In the genomic region with DNA sequence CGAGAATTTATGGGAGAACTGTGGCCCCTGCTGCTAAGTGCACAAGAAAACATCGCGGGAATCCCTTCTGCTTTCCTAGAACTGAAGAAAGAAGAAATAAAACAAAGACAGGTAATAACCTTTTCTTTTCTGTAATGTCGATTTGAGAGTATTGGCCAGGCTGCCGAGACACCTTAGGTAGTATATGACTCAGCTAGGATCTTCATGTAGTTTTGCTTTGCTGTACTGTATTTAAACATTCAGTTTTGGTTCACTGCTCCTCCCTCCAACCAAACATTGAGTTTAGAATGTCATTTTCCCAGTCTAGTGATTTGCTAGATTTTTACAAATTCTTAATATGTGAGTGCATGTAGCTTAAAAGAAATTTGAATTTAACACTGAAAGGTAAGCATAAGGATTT, we compare ENCODE assay signal across 26 cellular contexts. TPM values are rescaled to one million over a fixed set of nuclear protein-coding genes. Genes with fewer than 3 reads are reported as not detected.
DNase-seq lines count a peak whose midpoint lies in the region; ATAC-seq, FAIRE-seq and TF ChIP-seq lines count a peak whose summit lies in the region.
"Had no signal": no experiment of that assay in that cellular context is flagged by ENCODE, and none has a peak within 500 bp of the region (broad histone marks: within the 10 kb centered on the region; RNA-seq: fewer than 3 reads in every experiment).

No MANE protein-coding gene starts in this region.

- FAIRE-seq in GM12878 (lab: Jason Lieb, UNC) = no peak
- FAIRE-seq: A549, HepG2 had no signal

- POLR2A ChIA-PET in activated CD4-positive, alpha-beta memory T cell treated with anti-CD3 and anti-CD28 coated beads for 36 hours (lab: Charles Lee) = no interaction called here
- POLR2A ChIA-PET in GM12878 (lab: Charles Lee) = interaction anchor here (0.6 kb wide), 1 partner anchor 120 kb away, joined by 6 read pairs; no protein-coding TSS in a partner anchor

- TF ChIP-seq POLR2A in GM12878 (IDR thresholded peaks at IDR 0.05; ENCODE audit: low read depth, low read length) = no peak

- no peak for TF ChIP-seq CTCF in GM12878 (IDR thresholded peaks at IDR 0.05 in 2 of 3, conservative IDR thresholded peaks at IDR 0.05 in 1 of 3; ENCODE audit: control insufficient read depth in 2 of 3, extremely low read depth in 1 of 3, insufficient read depth in 1 of 3, low read depth in 3 of 3, low read length in 3 of 3)
- TF ChIP-seq CTCF in type B pancreatic cell (conservative IDR thresholded peaks at IDR 0.05) = no peak

- TF ChIP-seq EP300 in GM12878 (IDR thresholded peaks at IDR 0.05; ENCODE audit: borderline replicate concordance in 1 of 2, control insufficient read depth in 1 of 2, low read depth in 2 of 2, low read length in 2 of 2) = no peak

- peaks cover 72% of the 10 kb centered on the region for H3K4me1 Mint-ChIP-seq in activated T-cell treated with anti-CD3 and anti-CD28 coated beads, Interleukin-2, amount 50 U/mL, for 72 hours (ENCODE audit: low read depth)
- H3K4me1 Mint-ChIP-seq in activated CD4-positive, alpha-beta memory T cell treated with anti-CD3 and anti-CD28 coated beads for 36 hours (ENCODE audit: low read depth) = peaks cover 58% of the 10 kb centered on the region
- H3K4me1 Mint-ChIP-seq in type B pancreatic cell (ENCODE audit: unreplicated experiment) = peaks cover 15% of the 10 kb centered on the region

- BruUV-seq in GM12878 (replicated peaks; lab: Mats Ljungman, UMichigan) = no TSS peak

- H3K4me1 ChIP-seq in GM12878 (ENCODE audit: control insufficient read depth, insufficient read depth, low read length) = peaks cover 7% of the 10 kb centered on the region; the same call in 1 of the 2 replicates
- H3K4me1 ChIP-seq: SJCRH30 had no signal

- no peak overlapping the region for H2AFZ ChIP-seq in GM12878 (ENCODE audit: control insufficient read depth, low read depth, low read length)
- H2AFZ ChIP-seq: GM23248 had no signal

- no peaks in the 10 kb centered on the region for H3K27me3 Mint-ChIP-seq in activated T-cell treated with anti-CD3 and anti-CD28 coated beads, Interleukin-2, amount 50 U/mL, for 72 hours (ENCODE audit: low read depth)
- no peaks in the 10 kb centered on the region for H3K27me3 Mint-ChIP-seq in activated CD4-positive, alpha-beta memory T cell treated with anti-CD3 and anti-CD28 coated beads for 36 hours
- H3K27me3 Mint-ChIP-seq in type B pancreatic cell = no peaks in the 10 kb centered on the region
- H3K27me3 Mint-ChIP-seq: CD4-positive, alpha-beta memory T cell had no signal

- peak overlapping the region; percentile 81 for H3K27ac Mint-ChIP-seq in activated T-cell treated with anti-CD3 and anti-CD28 coated beads, Interleukin-2, amount 50 U/mL, for 72 hours
- H3K27ac Mint-ChIP-seq in activated CD4-positive, alpha-beta memory T cell treated with anti-CD3 and anti-CD28 coated beads for 36 hours = peak overlapping the region; percentile 7
- H3K27ac Mint-ChIP-seq in type B pancreatic cell = peak overlapping the region; percentile 25

- H3K4me3 Mint-ChIP-seq in activated T-cell treated with anti-CD3 and anti-CD28 coated beads, Interleukin-2, amount 50 U/mL, for 72 hours = peak overlapping the region in 1 of 2 donors; percentile 39
- no peak overlapping the region for H3K4me3 Mint-ChIP-seq in activated CD4-positive, alpha-beta memory T cell treated with anti-CD3 and anti-CD28 coated beads for 36 hours
- H3K4me3 Mint-ChIP-seq in type B pancreatic cell = no peak overlapping the region
- H3K4me3 Mint-ChIP-seq: CD4-positive, alpha-beta memory T cell had no signal

- TF ChIP-seq RAD21 in GM12878 (IDR thresholded peaks at IDR 0.05; ENCODE audit: insufficient read depth, low read depth, low read length) = no peak

- WGBS in GM12878 (ENCODE audit: insufficient coverage, insufficient replicate concordance, low lambda C conversion rate, missing lambda C conversion rate) = 60% methylated on average over 5 of the region's 5 CpGs

- SMC1A ChIA-PET in GM12878 (lab: Charles Lee; ENCODE audit: uncharacterized antibody, unreplicated experiment) = interaction anchor here (1.2 to 1.4 kb wide), 3 partner anchors 11 to 14 kb away, joined by 3 to 4 read pairs (median 4); no protein-coding TSS in a partner anchor

- H3K27ac ChIP-seq in GM12878 (ENCODE audit: control insufficient read depth, insufficient read depth) = no peak overlapping the region
- H3K27ac ChIP-seq: A549, GM23248, SJCRH30 had no signal

- CTCF ChIA-PET in activated CD4-positive, alpha-beta memory T cell treated with anti-CD3 and anti-CD28 coated beads for 36 hours (lab: Charles Lee) = interaction anchor here (0.7 kb wide), 1 partner anchor 40 kb away, joined by 4 read pairs; no protein-coding TSS in a partner anchor
- CTCF ChIA-PET in GM12878 (lab: Yijun Ruan, JAX) = interaction anchor here (0.6 to 1.8 kb wide), 5 partner anchors 10 to 182 kb away, joined by 3 to 4 read pairs (median 3); no protein-coding TSS in a partner anchor

- no peak overlapping the region for H3K4me3 ChIP-seq in GM12878
- H3K4me3 ChIP-seq: A549, GM23248, SJCRH30 had no signal

- peaks cover 39% of the 10 kb centered on the region for H3K79me2 ChIP-seq in GM12878 (ENCODE audit: control insufficient read depth, insufficient read depth, low read length)

- no peak overlapping the region for H3K4me2 ChIP-seq in GM12878 (ENCODE audit: control insufficient read depth, insufficient read depth)
- H3K4me2 ChIP-seq: A549 had no signal

- intact Hi-C loops in activated CD4-positive, alpha-beta memory T cell treated with anti-CD3 and anti-CD28 coated beads for 36 hours (cut with micrococcal nuclease) = loop anchor here (10.0 kb wide), 1 partner anchor 586 kb away; the partner anchor contains the start of gene SYF2
- intact Hi-C loops in GM12878 (cut with micrococcal nuclease; ENCODE audit: unreplicated experiment) = no loop called here

- RAD21 ChIA-PET in GM12878 (lab: Charles Lee; ENCODE audit: unreplicated experiment) = interaction anchor here (1.2 kb wide), 1 partner anchor 38 kb away, joined by 3 read pairs; no protein-coding TSS in a partner anchor

- peak in 1 of 2 donors; percentile 57 for ATAC-seq in activated T-cell treated with anti-CD3 and anti-CD28 coated beads, Interleukin-2, amount 50 U/mL, for 72 hours (replicated peaks in 1 of 2)
- ATAC-seq in GM12878 = peak; percentile 45; the same call in 2 of the 3 replicates
- ATAC-seq: A549, HepG2, PC-3, Right ventricle myocardium inferior had no signal

- H3K36me3 Mint-ChIP-seq in activated T-cell treated with anti-CD3 and anti-CD28 coated beads, Interleukin-2, amount 50 U/mL, for 72 hours (ENCODE audit: insufficient read depth in 2 of 2) = peaks cover 18 to 64% of the 10 kb centered on the region in 2 donors
- H3K36me3 Mint-ChIP-seq in activated CD4-positive, alpha-beta memory T cell treated with anti-CD3 and anti-CD28 coated beads for 36 hours = peaks cover 82% of the 10 kb centered on the region
- peaks cover 47% of the 10 kb centered on the region for H3K36me3 Mint-ChIP-seq in type B pancreatic cell

- H3K36me3 ChIP-seq in GM12878 (ENCODE audit: control insufficient read depth in 2 of 2, insufficient read depth in 2 of 2, low read length in 1 of 2) = peaks cover 1 to 57% of the 10 kb centered on the region in 2 experiments

- no peaks in the 10 kb centered on the region for H3K9me3 ChIP-seq in GM12878 (replicated peaks; ENCODE audit: control insufficient read depth, insufficient read depth, low read length)
- H3K9me3 ChIP-seq: A549, SJCRH30 had no signal

- DNase-seq in activated T-cell treated with anti-CD3 and anti-CD28 coated beads, Interleukin-2, amount 50 U/mL, for 72 hours = no peak
- DNase-seq in activated T-cell treated with anti-CD3 and anti-CD28 coated beads, Interleukin-2, amount 50 U/mL, for 1 hour = no peak
- DNase-seq in activated CD4-positive, alpha-beta memory T cell treated with anti-CD3 and anti-CD28 coated beads for 36 hours = no peak
- no peak for DNase-seq in GM12878 (ENCODE audit: low read depth, low spot score)
- DNase-seq in type B pancreatic cell (ENCODE audit: extremely low spot score, unreplicated experiment) = no peak
- no peak for DNase-seq in NCI-H2107 (lab: John Stamatoyannopoulos, UW)
- DNase-seq in NCI-H1092 treated with DMSO at 0.1 percent for 48 hours (lab: John Stamatoyannopoulos, UW) = no peak
- DNase-seq: AML-193; C1 segment of cervical spinal cord; CD4-positive, alpha-beta memory T cell; COR-L47; DMS53; GM23248; H7; Karpas-422; NCI-H1092; NCI-H1436; NCI-H187; NCI-H446; NCI-H524 treated with DMSO at 0.1 percent for 48 hours; NCI-H774; PC-3; SJCRH30 had no signal

- in situ Hi-C loops in GM12878 (cut with MboI) = no loop called here

- H3K9me3 Mint-ChIP-seq in activated T-cell treated with anti-CD3 and anti-CD28 coated beads, Interleukin-2, amount 50 U/mL, for 72 hours = no peaks in the 10 kb centered on the region
- no peaks in the 10 kb centered on the region for H3K9me3 Mint-ChIP-seq in activated CD4-positive, alpha-beta memory T cell treated with anti-CD3 and anti-CD28 coated beads for 36 hours
- H3K9me3 Mint-ChIP-seq in type B pancreatic cell = no peaks in the 10 kb centered on the region
- H3K9me3 Mint-ChIP-seq: CD4-positive, alpha-beta memory T cell had no signal

- H4K20me1 ChIP-seq in GM12878 (ENCODE audit: control insufficient read depth, insufficient read depth) = no peaks in the 10 kb centered on the region

- H3K27me3 ChIP-seq in GM12878 (replicated peaks in 1 of 2; ENCODE audit: control insufficient read depth in 2 of 2, insufficient read depth in 2 of 2, low read length in 1 of 2) = no peaks in the 10 kb centered on the region
- H3K27me3 ChIP-seq: SJCRH30 had no signal

- H3K9ac ChIP-seq in GM12878 (ENCODE audit: control insufficient read depth, insufficient read depth, low read length) = no peak overlapping the region
- H3K9ac ChIP-seq: GM23248 had no signal

RNA-seq across cellular contexts. Expression of gene SRRM1, which starts 5.8 kb away (rescaled TPM):
- total RNA-seq in activated T-cell treated with anti-CD3 and anti-CD28 coated beads, Interleukin-2, amount 50 U/mL, for 72 hours = 100 to 1,000 TPM; 187 to 223 TPM
- 100 to 1,000 TPM; 225 to 227 TPM for total RNA-seq in activated CD4-positive, alpha-beta memory T cell treated with anti-CD3 and anti-CD28 coated beads for 36 hours
- total RNA-seq in GM12878 (2013; cell fraction: nucleolus; rRNA removed) = 304 and 320 TPM in 2 replicates
- total RNA-seq in GM12878 (2014; rRNA removed) (36.8 and 43.1 TPM in 2 replicates), GM12878 (2014; rRNA removed; fragmentation: Illumina TruSeq; extraction: Trizol) (52.3 and 57.3 TPM in 2 replicates), GM12878 (2021) (167 and 176 TPM in 2 replicates), type B pancreatic cell (ENCODE audit: low replicate concordance) (156 and 168 TPM in 2 replicates)
- polyA plus RNA-seq in GM12878 (2011; ENCODE audit: low read depth) = 37.8 TPM
- polyA plus RNA-seq in GM12878 (2011; rRNA removed) (41.2 and 72.0 TPM in 2 replicates), GM12878 (2014; fragmentation: Illumina TruSeq; extraction: Trizol) (112 and 117 TPM in 2 replicates), GM12878 (2014; fragmentation: Nextera tagmentation; extraction: Ambion mirVana) (100 to 1,000 TPM; 139 to 269 TPM), GM12878 (2014; rRNA removed) (80.4 and 80.9 TPM in 2 replicates), GM12878 (2016; fragmentation: Nextera tagmentation; extraction: Ambion mirVana) (100 to 1,000 TPM; 250 to 285 TPM)
- polyA plus RNA-seq in GM12878 (2011; cell fraction: cytosol; rRNA removed) = 40.1 and 60.8 TPM in 2 replicates
- polyA plus RNA-seq in GM12878 (2011; cell fraction: nucleus; rRNA removed) = 113 and 154 TPM in 2 replicates
- 62.9 and 69.5 TPM in 2 replicates for polyA plus RNA-seq in GM12878 (2012)
- 70.9 and 75.6 TPM in 2 replicates for polyA minus RNA-seq in GM12878 (2011; rRNA and poly(A)+ RNA removed)
- 39.6 and 45.1 TPM in 2 replicates for polyA minus RNA-seq in GM12878 (2011; cell fraction: cytosol; rRNA and poly(A)+ RNA removed)
- 99.5 and 164 TPM in 2 replicates for polyA minus RNA-seq in GM12878 (2011; cell fraction: nucleus; rRNA and poly(A)+ RNA removed)

Comparison
In these comparisons a context has a peak if more than half of its experiments do, and no peak if none do; other contexts are left out.
1. H3K27ac Mint-ChIP-seq: peak in every context shown above with its lines; median percentile 81 in activated T-cell treated with anti-CD3 and anti-CD28 coated beads, Interleukin-2, amount 50 U/mL, for 72 hours; 25 in type B pancreatic cell; 7 in activated CD4-positive, alpha-beta memory T cell treated with anti-CD3 and anti-CD28 coated beads for 36 hours.